Comparison of ENCODE assay signal across 24 cellular contexts in the genomic region with DNA sequence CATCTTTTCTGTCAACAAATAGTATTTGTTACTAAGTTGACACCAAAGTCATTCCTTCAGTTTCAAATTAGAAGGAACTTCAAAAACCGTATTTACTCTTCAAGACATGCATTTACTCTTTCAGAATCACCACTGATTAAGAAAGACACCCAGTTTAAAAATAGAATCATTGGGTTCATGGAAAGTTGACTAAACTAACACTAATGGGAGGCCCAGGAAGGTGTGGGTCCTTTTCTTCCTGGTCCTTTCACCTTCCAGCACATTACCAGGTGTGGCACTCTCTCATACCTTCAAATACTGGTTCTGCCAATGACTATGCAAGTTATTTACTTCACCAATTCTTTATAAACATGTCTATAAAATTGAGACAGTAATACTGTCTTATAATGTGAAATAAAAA. TPM values are rescaled to one million over a fixed set of nuclear protein-coding genes. Genes with fewer than 3 reads are reported as not detected.
DNase-seq lines count a peak whose midpoint lies in the region; ATAC-seq, FAIRE-seq and TF ChIP-seq lines count a peak whose summit lies in the region.
"Had no signal": no experiment of that assay in that cellular context is flagged by ENCODE, and none has a peak within 500 bp of the region (broad histone marks: within the 10 kb centered on the region; RNA-seq: fewer than 3 reads in every experiment).

No MANE protein-coding gene starts in this region.

- H3K4me1 ChIP-seq in right lobe of liver (peaks cover 0 to 41% (median 8%) of the 10 kb centered on the region in 4 donors), HepG2 (ENCODE audit: insufficient read depth, low read length) (peaks cover 34% of the 10 kb centered on the region), prostate gland (replicated peaks) (peaks cover 4% of the 10 kb centered on the region), kidney (ENCODE audit: control insufficient read depth in 1 of 2, insufficient read depth in 1 of 2, low read depth in 1 of 2, low read length in 2 of 2) (peaks cover 0 to 7% of the 10 kb centered on the region in 2 donors), ovary (ENCODE audit: insufficient read depth) (no peaks in the 10 kb centered on the region)

- TF ChIP-seq POLR2A in right lobe of liver (IDR thresholded peaks at IDR 0.05) (no peak), HepG2 (IDR thresholded peaks at IDR 0.05; ENCODE audit: insufficient read depth in 1 of 2, low read depth in 2 of 2, low read length in 2 of 2) (no peak), prostate gland (IDR thresholded peaks at IDR 0.05) (no peak), ovary (IDR thresholded peaks at IDR 0.05) (no peak)

- no peak overlapping the region for H3K4me2 ChIP-seq in HepG2 (ENCODE audit: low read depth, low read length)

- H3K27ac ChIP-seq in right lobe of liver (peak overlapping the region in 2 of 3 donors; percentile 23 to 66), HepG2 (ENCODE audit: extremely low read length, insufficient read depth, low read length) (no peak overlapping the region), prostate gland (peak overlapping the region; percentile 7 to 50), kidney (ENCODE audit: low read depth in 2 of 2, low read length in 2 of 2) (no peak overlapping the region), ovary (no peak overlapping the region)
- H3K27ac ChIP-seq: RWPE1, SJSA1, VCaP had no signal

- FAIRE-seq in HepG2 (lab: Jason Lieb, UNC) (no peak), kidney (lab: Jason Lieb, UNC) (no peak)
- FAIRE-seq: A204.1, colon had no signal

- POLR2A ChIA-PET in HepG2 (lab: Yijun Ruan, JAX) = no interaction called here

- H4K20me1 ChIP-seq in HepG2 (ENCODE audit: insufficient read depth, low read length) = no peaks in the 10 kb centered on the region

- no peaks in the 10 kb centered on the region for H3K9me3 ChIP-seq in right lobe of liver
- no peaks in the 10 kb centered on the region for H3K9me3 ChIP-seq in HepG2 (ENCODE audit: low read length)
- H3K9me3 ChIP-seq in prostate gland = no peaks in the 10 kb centered on the region
- no peaks in the 10 kb centered on the region for H3K9me3 ChIP-seq in kidney (ENCODE audit: control insufficient read depth in 1 of 2, low read length in 2 of 2)
- no peaks in the 10 kb centered on the region for H3K9me3 ChIP-seq in ovary
- H3K9me3 ChIP-seq: SJSA1 had no signal

- no peak for TF ChIP-seq RAD21 in HepG2 (CRISPR knock-in tag; IDR thresholded peaks at IDR 0.05)

- ATAC-seq in right lobe of liver (no peak), HepG2 (no peak), left colon (peak; percentile 85)
- ATAC-seq: stimulated activated memory B cell treated with anti-CD40 and anti-IgM and Interleukin-4, amounts not matched to agents 10 μg/mL and 1 μg/mL and 100 μg/mL, for 72 hours had no signal

- peaks cover 2% of the 10 kb centered on the region for H3K79me2 ChIP-seq in HepG2 (ENCODE audit: insufficient read depth, low read length)

- TF ChIP-seq EP300 in HepG2 (IDR thresholded peaks at IDR 0.05; ENCODE audit: low read depth in 2 of 2, low read length in 2 of 2) = no peak
- no peak for TF ChIP-seq EP300 in HepG2 (CRISPR knock-in tag; IDR thresholded peaks at IDR 0.05; ENCODE audit: borderline replicate concordance)
- no peak for TF ChIP-seq EP300 in ovary (IDR thresholded peaks at IDR 0.05)

- H3K27me3 ChIP-seq in right lobe of liver = no peaks in the 10 kb centered on the region
- H3K27me3 ChIP-seq in HepG2 (ENCODE audit: control insufficient read depth in 1 of 2, insufficient read depth in 2 of 2, low read length in 2 of 2) = no peaks in the 10 kb centered on the region; a peak in 1 of 5 replicates
- no peaks in the 10 kb centered on the region for H3K27me3 ChIP-seq in prostate gland (replicated peaks; ENCODE audit: insufficient read depth)
- H3K27me3 ChIP-seq in ovary = no peaks in the 10 kb centered on the region
- H3K27me3 ChIP-seq: heart right ventricle, SJSA1 had no signal

- H3K4me3 ChIP-seq in right lobe of liver (no peak overlapping the region), HepG2 (replicated peaks in 1 of 3; ENCODE audit: insufficient read depth in 1 of 3, low read depth in 2 of 3, low read length in 3 of 3) (no peak overlapping the region), prostate gland (no peak overlapping the region), kidney (ENCODE audit: low read length in 2 of 2) (no peak overlapping the region), ovary (no peak overlapping the region)
- H3K4me3 ChIP-seq: heart right ventricle, SJSA1 had no signal

- H3K9ac ChIP-seq in HepG2 (ENCODE audit: insufficient read depth, low read depth, low read length) (no peak overlapping the region), kidney (ENCODE audit: low read length in 2 of 2) (no peak overlapping the region)

- no TSS peak for BruUV-seq in HepG2 (replicated peaks; lab: Mats Ljungman, UMichigan)

- intact Hi-C loops in right lobe of liver (cut with DNase I) (no loop called here), HepG2 (cut with micrococcal nuclease; ENCODE audit: unreplicated experiment) (no loop called here), left colon (cut with DNase I, micrococcal nuclease) (no loop called here), prostate gland (cut with DNase I) (no loop called here), kidney (cut with DNase I) (no loop called here), ovary (cut with DNase I) (no loop called here)

- CTCF ChIA-PET in HepG2 (lab: Yijun Ruan, JAX; ENCODE audit: low intra/inter-chr PET ratio, low total read pairs) = no interaction called here

- H3K36me3 ChIP-seq in right lobe of liver = no peaks in the 10 kb centered on the region
- H3K36me3 ChIP-seq in HepG2 (replicated peaks in 1 of 2; ENCODE audit: control insufficient read depth in 1 of 2, insufficient read depth in 2 of 2, low read length in 2 of 2) = no peaks in the 10 kb centered on the region; a peak in 1 of 5 replicates
- H3K36me3 ChIP-seq in prostate gland = no peaks in the 10 kb centered on the region
- H3K36me3 ChIP-seq in kidney (ENCODE audit: control insufficient read depth in 1 of 2, insufficient read depth in 2 of 2, low read length in 2 of 2) = no peaks in the 10 kb centered on the region
- H3K36me3 ChIP-seq in ovary = no peaks in the 10 kb centered on the region

- H2AFZ ChIP-seq in HepG2 (ENCODE audit: low read length) = no peak overlapping the region

- 25% methylated on average over 1 of the region's 1 CpG for WGBS in right lobe of liver (ENCODE audit: insufficient coverage, low coverage, low lambda C conversion rate, missing lambda C conversion rate)
- 93% methylated on average over 1 of the region's 1 CpG for WGBS in HepG2 (ENCODE audit: low lambda C conversion rate)
- 61% methylated on average over 1 of the region's 1 CpG for WGBS in prostate gland
- WGBS in ovary, 3 donors = 65 to 79% (median 69%) methylated on average over 1 of the region's 1 CpG

- TF ChIP-seq CTCF in right lobe of liver (IDR thresholded peaks at IDR 0.05) (no peak), HepG2 (CRISPR knock-in tag; IDR thresholded peaks at IDR 0.05) (no peak), prostate gland (IDR thresholded peaks at IDR 0.05) (no peak), kidney (IDR thresholded peaks at IDR 0.05; ENCODE audit: borderline replicate concordance, extremely low read depth, insufficient read depth) (no peak), ovary (IDR thresholded peaks at IDR 0.05) (no peak)

- DNase-seq in right lobe of liver (no peak), HepG2 (ENCODE audit: low spot score) (no peak), left colon (no peak), prostate gland (ENCODE audit: low spot score) (no peak), kidney (no peak), GOT3 (lab: John Stamatoyannopoulos, UW) (no peak), iPS-NIHi7 (ENCODE audit: extremely low spot score) (no peak), ovary (no peak)
- DNase-seq: activated CD4-positive, alpha-beta T cell treated with anti-CD3 and anti-CD28 coated beads for 4 hours; activated CD8-positive, alpha-beta memory T cell treated with anti-CD3 and anti-CD28 coated beads for 24 hours; activated T-cell treated with anti-CD3 and anti-CD28 coated beads for 4 hours; DND-41; effector CD4-positive, alpha-beta T cell; heart right ventricle; NCI-H1048; NCI-H1694; NCI-H748 treated with DMSO at 0.1 percent for 48 hours; T1000 had no signal

- in situ Hi-C loops in HepG2 (cut with HindIII; ENCODE audit: extremely low pct_ligation_motif_present, low pct_unique_long_range_greater_than_20kb) = no loop called here

TF ChIP-seq in HepG2, 621 proteins besides CTCF, POLR2A, EP300 and RAD21 (continues in another document):
- TF ChIP-seq KLF11 (CRISPR knock-in tag; IDR thresholded peaks at IDR 0.05) (no peak), JUND (CRISPR knock-in tag; IDR thresholded peaks at IDR 0.05) (no peak), ZNF672 (CRISPR knock-in tag; IDR thresholded peaks at IDR 0.05) (no peak), STAT5B (CRISPR knock-in tag; IDR thresholded peaks at IDR 0.05) (no peak)

RNA-seq across cellular contexts. Expression of a gene that starts 49.2 kb away (rescaled TPM):
- total RNA-seq in right lobe of liver (10 to 100 TPM; 32.8 to 46.1 (median 39.6) TPM), HepG2 (2016; rRNA removed; fragmentation: Illumina TruSeq; extraction: Trizol) (32.2 and 33.7 TPM in 2 replicates), left colon (100 to 1,000 TPM; 108 to 120 TPM), prostate gland (100 to 1,000 TPM; 102 to 134 TPM), kidney (61.4 TPM), ovary (10 to 100 TPM; 35.5 to 52.5 (median 48.3) TPM)
- total RNA-seq in HepG2 (2016; cell fraction: cytosol; rRNA removed; fragmentation: Illumina TruSeq; extraction: Trizol; ENCODE audit: low read depth) = 27.4 and 28.7 TPM in 2 replicates
- 27.5 and 33.1 TPM in 2 replicates for total RNA-seq in HepG2 (2016; cell fraction: insoluble cytoplasmic fraction; rRNA removed; fragmentation: Illumina TruSeq; extraction: Trizol)
- 39.7 and 47.6 TPM in 2 replicates for total RNA-seq in HepG2 (2016; cell fraction: membrane; rRNA removed; fragmentation: Illumina TruSeq; extraction: Trizol)
- total RNA-seq in HepG2 (2016; cell fraction: nucleus; rRNA removed; fragmentation: Illumina TruSeq; extraction: Trizol) = 42.0 and 44.0 TPM in 2 replicates
- polyA plus RNA-seq in HepG2 (2011; rRNA removed) (9.9 and 13.5 TPM in 2 replicates), kidney (ENCODE audit: insufficient read depth, low read depth, low replicate concordance) (26.1 TPM), ovary (10 to 100 TPM; 35.5 to 81.1 TPM)
- 7.4 and 9.3 TPM in 2 replicates for polyA plus RNA-seq in HepG2 (2011; cell fraction: cytosol; rRNA removed)
- polyA plus RNA-seq in HepG2 (2011; cell fraction: nucleus; rRNA removed) = 9.5 and 9.8 TPM in 2 replicates
- 18.5 and 20.9 TPM in 2 replicates for polyA plus RNA-seq in HepG2 (2012)
- 22.9 and 27.7 TPM in 2 replicates for polyA plus RNA-seq in HepG2 (2016; cell fraction: cytosol; fragmentation: Illumina TruSeq; extraction: Trizol; ENCODE audit: low read depth)
- polyA plus RNA-seq in HepG2 (2016; cell fraction: insoluble cytoplasmic fraction; fragmentation: Illumina TruSeq; extraction: Trizol; ENCODE audit: low read depth) = 32.7 and 34.9 TPM in 2 replicates
- 31.3 and 34.7 TPM in 2 replicates for polyA plus RNA-seq in HepG2 (2016; cell fraction: membrane; fragmentation: Illumina TruSeq; extraction: Trizol; ENCODE audit: low read depth)
- polyA plus RNA-seq in HepG2 (2016; cell fraction: nucleus; fragmentation: Illumina TruSeq; extraction: Trizol; ENCODE audit: insufficient read depth, low read depth) = 35.0 and 37.3 TPM in 2 replicates
- 10.3 and 20.6 TPM in 2 replicates for polyA minus RNA-seq in HepG2 (2011; rRNA and poly(A)+ RNA removed; ENCODE audit: low replicate concordance)
- 10.3 and 12.0 TPM in 2 replicates for polyA minus RNA-seq in HepG2 (2011; cell fraction: cytosol; rRNA and poly(A)+ RNA removed)
- 69.1 and 70.6 TPM in 2 replicates for polyA minus RNA-seq in HepG2 (2011; cell fraction: nucleus; rRNA and poly(A)+ RNA removed)

Comparison
In these comparisons a context has a peak if more than half of its experiments do, and no peak if none do; other contexts are left out.
1. H3K27ac ChIP-seq: peak in right lobe of liver (2 of 3) and prostate gland (2 of 2); none in HepG2 (single experiment), kidney (0 of 2) and ovary (0 of 2).